In the genomic region with DNA sequence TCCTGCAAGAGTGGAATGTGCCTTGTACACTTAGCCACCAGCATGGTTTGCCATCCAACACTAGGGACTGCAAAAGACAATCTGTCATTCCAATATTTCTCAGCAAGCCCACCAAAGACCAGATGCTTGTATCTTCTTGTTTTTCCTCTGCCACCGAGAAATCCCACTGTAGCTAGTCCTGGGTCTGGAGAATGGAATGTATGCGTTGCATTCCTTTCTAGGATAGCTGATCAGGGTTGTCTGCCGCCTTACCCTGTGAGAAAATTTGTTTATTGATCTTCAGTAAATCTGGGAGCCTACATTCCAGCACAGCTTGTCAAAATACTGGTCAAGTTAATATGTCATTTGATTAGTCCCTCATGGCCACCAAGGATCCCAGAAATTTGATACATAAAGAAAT, we compare ENCODE assay signal across 26 cellular contexts. TPM values are rescaled to one million over a fixed set of nuclear protein-coding genes. Genes with fewer than 3 reads are reported as not detected.
"Had no signal": no experiment of that assay in that cellular context is flagged by ENCODE, and none has a peak within 500 bp of the region (broad histone marks: within the 10 kb centered on the region; RNA-seq: fewer than 3 reads in every experiment).

No MANE protein-coding gene starts in this region.

- H3K36me3 Mint-ChIP-seq: natural killer cell; stimulated activated effector memory CD8-positive, alpha-beta T cell treated with anti-CD3 and anti-CD28 coated beads, Interleukin-12 subunit alpha, Interleukin-12 subunit beta, amount 100 ng/mL, for 72 hours had no signal

- H3K9me3 ChIP-seq: gastrocnemius medialis, left lung, psoas muscle, sigmoid colon, stomach, thyroid gland, vagina had no signal

- DNase-seq: dorsolateral prefrontal cortex; effector CD4-positive, alpha-beta T cell; foreskin fibroblast; gastrocnemius medialis; head of caudate nucleus; left cardiac atrium; left lung; natural killer cell; nucleus accumbens; psoas muscle; right cardiac atrium; sigmoid colon; stimulated activated CD4-positive, alpha-beta T cell treated with anti-CD3 and anti-CD28 coated beads, Interleukin-2, amount 100 ng/mL, for 24 hours; stimulated activated CD4-positive, alpha-beta T cell treated with anti-CD3 and anti-CD28 coated beads, Interleukin-4, amount 100 ng/mL, for 24 hours; stimulated activated naive CD4-positive, alpha-beta T cell treated with Interleukin-2 at 50 U/mL for 16 hours; stomach; thyroid gland; trophoblast cell had no signal

- H3K4me3 ChIP-seq: dorsolateral prefrontal cortex, gastrocnemius medialis, left lung, psoas muscle, sigmoid colon, stomach, thyroid gland, vagina had no signal

- H3K9me3 Mint-ChIP-seq: natural killer cell; neural crest cell; stimulated activated effector memory CD8-positive, alpha-beta T cell treated with anti-CD3 and anti-CD28 coated beads, Interleukin-12 subunit alpha, Interleukin-12 subunit beta, amount 100 ng/mL, for 72 hours had no signal

- H3K27me3 ChIP-seq: gastrocnemius medialis, left lung, sigmoid colon, thyroid gland, vagina had no signal

- H3K36me3 ChIP-seq: gastrocnemius medialis, left lung, sigmoid colon, stomach, thyroid gland, vagina had no signal

- H3K4me3 Mint-ChIP-seq: natural killer cell; neural crest cell; stimulated activated effector memory CD8-positive, alpha-beta T cell treated with anti-CD3 and anti-CD28 coated beads, Interleukin-12 subunit alpha, Interleukin-12 subunit beta, amount 100 ng/mL, for 72 hours had no signal

- H3K27ac Mint-ChIP-seq: natural killer cell; stimulated activated effector memory CD8-positive, alpha-beta T cell treated with anti-CD3 and anti-CD28 coated beads, Interleukin-12 subunit alpha, Interleukin-12 subunit beta, amount 100 ng/mL, for 72 hours had no signal

- H3K27ac ChIP-seq: dorsolateral prefrontal cortex, epithelial cell of prostate, gastrocnemius medialis, left lung, psoas muscle, sigmoid colon, stomach, thyroid gland, vagina had no signal

- H3K4me1 ChIP-seq: gastrocnemius medialis, left lung, psoas muscle, sigmoid colon, stomach, thyroid gland had no signal

- H3K4me1 Mint-ChIP-seq: natural killer cell; neural crest cell; stimulated activated effector memory CD8-positive, alpha-beta T cell treated with anti-CD3 and anti-CD28 coated beads, Interleukin-12 subunit alpha, Interleukin-12 subunit beta, amount 100 ng/mL, for 72 hours had no signal

RNA-seq across cellular contexts. Expression of gene ADAMTS18, which starts 28.1 kb away (rescaled TPM):
- total RNA-seq: esophagus mucosa, mononuclear cell, natural killer cell, osteocyte, right cardiac atrium, ureter had no signal
- polyA plus RNA-seq: right cardiac atrium, stomach had no signal
